In genomic region chr16:59748531-59748930, GRCh38 we compare ENCODE assay signal across 20 cellular contexts.
DNase-seq lines count a peak whose midpoint lies in the region; ATAC-seq and TF ChIP-seq lines count a peak whose summit lies in the region.
"Had no signal": no experiment of that assay in that cellular context is flagged by ENCODE, and none has a peak within 500 bp of the region (broad histone marks: within the 10 kb centered on the region; RNA-seq: fewer than 3 reads in every experiment).

No MANE protein-coding gene starts in this region.

- H3K9me3 Mint-ChIP-seq in GM23338, result no peaks in the 10 kb centered on the region
- no peaks in the 10 kb centered on the region for H3K9me3 Mint-ChIP-seq in WTC11
- peaks cover 18% of the 10 kb centered on the region for H3K9me3 Mint-ChIP-seq in activated CD4-positive, alpha-beta memory T cell treated with anti-CD3 and anti-CD28 coated beads for 36 hours
- H3K9me3 Mint-ChIP-seq: H9 had no signal

- no peak overlapping the region for H3K4ac ChIP-seq in neuronal stem cell (ENCODE audit: low read length)

- no peak; the same call in 2 of the 3 replicates for ATAC-seq in GM23338
- ATAC-seq in WTC11, result peak; percentile 72
- ATAC-seq in HG03045 (IDR thresholded peaks at IDR 0.05; ENCODE audit: unreplicated experiment), result no peak
- ATAC-seq: A549 had no signal

- POLR2A ChIA-PET in WTC11 (lab: Charles Lee), result interaction anchor here (0.7 kb wide), 1 partner anchor 85 kb away, joined by 4 read pairs; no protein-coding TSS in a partner anchor
- POLR2A ChIA-PET in activated CD4-positive, alpha-beta memory T cell treated with anti-CD3 and anti-CD28 coated beads for 36 hours (lab: Charles Lee), result no interaction called here

- CTCF ChIA-PET in WTC11 (lab: Charles Lee), result no interaction called here
- CTCF ChIA-PET in activated CD4-positive, alpha-beta memory T cell treated with anti-CD3 and anti-CD28 coated beads for 36 hours (lab: Charles Lee), result no interaction called here

- intact Hi-C loops in activated CD4-positive, alpha-beta memory T cell treated with anti-CD3 and anti-CD28 coated beads for 36 hours (cut with micrococcal nuclease), result no loop called here

- no peak overlapping the region for H3K18ac ChIP-seq in neuronal stem cell (ENCODE audit: low read length)

- H3K4me1 Mint-ChIP-seq in GM23338, result 0 out of 3 replicates have a peak, but pooled peaks cover 3% of the 10 kb centered on the region
- peaks cover 11% of the 10 kb centered on the region for H3K4me1 Mint-ChIP-seq in WTC11
- no peaks in the 10 kb centered on the region for H3K4me1 Mint-ChIP-seq in activated CD4-positive, alpha-beta memory T cell treated with anti-CD3 and anti-CD28 coated beads for 36 hours (ENCODE audit: low read depth)
- H3K4me1 Mint-ChIP-seq: CD4-positive, alpha-beta memory T cell had no signal

- no peak overlapping the region for H3K4me3 ChIP-seq in GM23338
- no peak overlapping the region for H3K4me3 ChIP-seq in neuronal stem cell (ENCODE audit: low read length in 2 of 2)
- H3K4me3 ChIP-seq: A549, BLaER1, Peyer's patch had no signal

- H4K8ac ChIP-seq in neuronal stem cell (ENCODE audit: low read depth, low read length), result no peak overlapping the region

- H3K27me3 Mint-ChIP-seq in GM23338 (ENCODE audit: insufficient read depth, low read depth, poor library complexity) (peaks cover 1% of the 10 kb centered on the region), WTC11 (ENCODE audit: low read depth) (no peaks in the 10 kb centered on the region)
- H3K27me3 Mint-ChIP-seq in activated CD4-positive, alpha-beta memory T cell treated with anti-CD3 and anti-CD28 coated beads for 36 hours, result no peaks in the 10 kb centered on the region
- H3K27me3 Mint-ChIP-seq: CD4-positive, alpha-beta memory T cell had no signal

- peak overlapping the region; percentile 11; the same call in 1 of the 2 replicates for H2AFZ ChIP-seq in GM23338
- H2AFZ ChIP-seq in neuronal stem cell (ENCODE audit: low read length), result peak overlapping the region; percentile 79

- WGBS in neuronal stem cell (ENCODE audit: extremely low coverage in 2 of 2, insufficient read length in 2 of 2, insufficient replicate concordance in 1 of 2), 2 donors, result no CpG with 5 or more reads among the region's 3 CpGs

- no peaks in the 10 kb centered on the region for H3K9me3 ChIP-seq in neuronal stem cell (replicated peaks in 1 of 2; ENCODE audit: control insufficient read depth in 2 of 2, insufficient read depth in 1 of 2, low read depth in 1 of 2, low read length in 2 of 2)
- H3K9me3 ChIP-seq: A549, BLaER1, Peyer's patch had no signal

- no peaks in the 10 kb centered on the region for H3K36me3 ChIP-seq in GM23338 (ENCODE audit: insufficient read depth)
- H3K36me3 ChIP-seq in neuronal stem cell (replicated peaks in 1 of 2; ENCODE audit: control insufficient read depth in 2 of 2, insufficient read depth in 2 of 2, low read length in 2 of 2), result no peaks in the 10 kb centered on the region
- H3K36me3 ChIP-seq: BLaER1, Peyer's patch had no signal

- H3K79me1 ChIP-seq in neuronal stem cell (ENCODE audit: low read depth, low read length), result no peaks in the 10 kb centered on the region

- H2BK12ac ChIP-seq in neuronal stem cell (ENCODE audit: low read length), result no peak overlapping the region

- H3K36me3 Mint-ChIP-seq in GM23338 (ENCODE audit: low read depth) (no peaks in the 10 kb centered on the region), WTC11 (no peaks in the 10 kb centered on the region)
- H3K36me3 Mint-ChIP-seq in activated CD4-positive, alpha-beta memory T cell treated with anti-CD3 and anti-CD28 coated beads for 36 hours, result no peaks in the 10 kb centered on the region
- H3K36me3 Mint-ChIP-seq: CD4-positive, alpha-beta memory T cell had no signal

- no peaks in the 10 kb centered on the region for H4K20me1 ChIP-seq in GM23338 (replicated peaks; ENCODE audit: insufficient read depth)
- H4K20me1 ChIP-seq: BLaER1 had no signal

- no peaks in the 10 kb centered on the region for H3K4me1 ChIP-seq in GM23338 (ENCODE audit: insufficient read depth)
- H3K4me1 ChIP-seq in neuronal stem cell (ENCODE audit: control insufficient read depth in 2 of 2, insufficient read depth in 1 of 2, low read depth in 1 of 2, low read length in 2 of 2), result peaks cover 0 to 7% of the 10 kb centered on the region in 2 donors
- H3K4me1 ChIP-seq: A549, BLaER1, Peyer's patch had no signal

- TF ChIP-seq CTCF in GM23338 (conservative IDR thresholded peaks at IDR 0.05; ENCODE audit: low read depth in 2 of 2) (no peak), WTC11 (IDR thresholded peaks at IDR 0.05) (no peak)

- no peak overlapping the region for H2BK120ac ChIP-seq in neuronal stem cell (ENCODE audit: low read depth, low read length)

- H2AK5ac ChIP-seq in neuronal stem cell (ENCODE audit: low read depth, low read length), result no peak overlapping the region

- H3K27ac Mint-ChIP-seq in GM23338 (no peak overlapping the region), WTC11 (no peak overlapping the region)
- H3K27ac Mint-ChIP-seq in activated CD4-positive, alpha-beta memory T cell treated with anti-CD3 and anti-CD28 coated beads for 36 hours, result no peak overlapping the region
- H3K27ac Mint-ChIP-seq: CD4-positive, alpha-beta memory T cell; H9 had no signal

- H3K9ac ChIP-seq in neuronal stem cell (ENCODE audit: low read depth, low read length, poor library complexity), result no peak overlapping the region
- H3K9ac ChIP-seq: BLaER1 had no signal

- no peaks in the 10 kb centered on the region for H3K9me2 ChIP-seq in GM23338 (ENCODE audit: insufficient read depth)

- H2BK15ac ChIP-seq in neuronal stem cell (ENCODE audit: low read length), result no peak overlapping the region

- H3K27ac ChIP-seq in GM23338 (ENCODE audit: low read depth) (no peak overlapping the region), neuronal stem cell (replicated peaks; ENCODE audit: low read length) (no peak overlapping the region)
- H3K27ac ChIP-seq: A549, BLaER1, Peyer's patch had no signal

- H3K23ac ChIP-seq in neuronal stem cell (ENCODE audit: low read depth, low read length, poor library complexity), result no peak overlapping the region

- peak; percentile 34 for DNase-seq in GM23338 (ENCODE audit: low spot score)
- no peak for DNase-seq in WTC11 (ENCODE audit: low spot score)
- peak; percentile 27 for DNase-seq in foreskin melanocyte
- DNase-seq in neuronal stem cell (ENCODE audit: low spot score), result no peak
- DNase-seq in activated CD4-positive, alpha-beta memory T cell treated with anti-CD3 and anti-CD28 coated beads for 36 hours, result no peak
- DNase-seq in amygdala (lab: John Stamatoyannopoulos, UW), result no peak
- no peak for DNase-seq in effector CD4-positive, alpha-beta T cell
- DNase-seq: CD4-positive, alpha-beta memory T cell; DMS153; H9; Kasumi-1; MM.1S; NCI-H1105; NCI-H1694; NCI-H2081 treated with DMSO at 0.1 percent for 48 hours; NCI-H446 treated with DMSO at 0.1 percent for 48 hours; Peyer's patch had no signal

- H3K4me3 Mint-ChIP-seq in GM23338 (no peak overlapping the region), WTC11 (no peak overlapping the region)
- H3K4me3 Mint-ChIP-seq in activated CD4-positive, alpha-beta memory T cell treated with anti-CD3 and anti-CD28 coated beads for 36 hours, result no peak overlapping the region
- H3K4me3 Mint-ChIP-seq: CD4-positive, alpha-beta memory T cell; H9 had no signal

- H2BK5ac ChIP-seq in neuronal stem cell (ENCODE audit: low read length), result no peak overlapping the region

- no peak overlapping the region for H4K91ac ChIP-seq in neuronal stem cell (ENCODE audit: low read depth, low read length, poor library complexity)

- H3K79me2 ChIP-seq in GM23338 (replicated peaks; ENCODE audit: insufficient read depth), result no peaks in the 10 kb centered on the region

- H3K27me3 ChIP-seq in GM23338 (ENCODE audit: insufficient read depth) (no peaks in the 10 kb centered on the region), neuronal stem cell (ENCODE audit: control insufficient read depth in 3 of 3, insufficient read depth in 3 of 3, low read depth in 1 of 3, low read length in 3 of 3) (no peaks in the 10 kb centered on the region)
- H3K27me3 ChIP-seq: BLaER1, Peyer's patch had no signal

- H3K4me2 ChIP-seq in GM23338 (no peak overlapping the region), neuronal stem cell (ENCODE audit: insufficient read depth, low read length, poor library complexity, severe bottlenecking) (no peak overlapping the region)
- H3K4me2 ChIP-seq: A549, BLaER1 had no signal

- no peaks in the 10 kb centered on the region for H3F3A ChIP-seq in GM23338 (replicated peaks; ENCODE audit: low read depth)

- H3K14ac ChIP-seq in neuronal stem cell (ENCODE audit: low read length), result no peak overlapping the region

TF ChIP-seq in GM23338, 12 proteins besides CTCF, POLR2A, EP300 and RAD21 (continues in another document):
- TF ChIP-seq EZH2 (IDR thresholded peaks at IDR 0.05; ENCODE audit: low read depth, unreplicated experiment) (no peak), ZNF114 (CRISPR knock-in tag; IDR thresholded peaks at IDR 0.05) (no peak), ZNF331 (CRISPR knock-in tag; IDR thresholded peaks at IDR 0.05; ENCODE audit: low read depth) (no peak)

TF ChIP-seq in WTC11, 78 proteins besides CTCF, POLR2A, EP300 and RAD21:
- no peak for TF ChIP-seq TEAD1 (CRISPR knock-in tag; IDR thresholded peaks at IDR 0.05)
- TF ChIP-seq USF2 (CRISPR knock-in tag; IDR thresholded peaks at IDR 0.05), result 0 out of 2 replicates have a peak, but pooled peaks have one; percentile 33
- no peak for TF ChIP-seq OVOL2 (CRISPR knock-in tag; IDR thresholded peaks at IDR 0.05; ENCODE audit: borderline replicate concordance)
- TF ChIP-seq KAT7 (CRISPR knock-in tag; IDR thresholded peaks at IDR 0.05; ENCODE audit: borderline replicate concordance), result no peak

Comparison
In these comparisons a context has a peak if more than half of its experiments do, and no peak if none do; other contexts are left out.
1. DNase-seq: peak in GM23338 (single experiment) and foreskin melanocyte (single experiment); none in WTC11 (single experiment), neuronal stem cell (single experiment), activated CD4-positive, alpha-beta memory T cell treated with anti-CD3 and anti-CD28 coated beads for 36 hours (single experiment), amygdala (0 of 56) and effector CD4-positive, alpha-beta T cell (single experiment).